ENCODE assay signal across 9 cellular contexts in genomic region chr18:48902856-48903601, GRCh38. TPM values are rescaled to one million over a fixed set of nuclear protein-coding genes. Genes with fewer than 3 reads are reported as not detected.
A peak's percentile ranks its signal among the peaks of the same experiment; 100 is the strongest.
DNase-seq lines count a peak whose midpoint lies in the region; ATAC-seq and TF ChIP-seq lines count a peak whose summit lies in the region.
"Had no signal": no experiment of that assay in that cellular context is flagged by ENCODE, and none has a peak within 500 bp of the region (broad histone marks: within the 10 kb centered on the region; RNA-seq: fewer than 3 reads in every experiment).

No MANE protein-coding gene starts in this region.

- ATAC-seq in upper lobe of left lung (ENCODE audit: low FRiP score in 2 of 2): peak; percentile 47 to 73
- ATAC-seq in HG03432 (IDR thresholded peaks at IDR 0.05; ENCODE audit: unreplicated experiment): no peak

- H3K4me1 ChIP-seq in adipocyte (ENCODE audit: control insufficient read depth, insufficient read depth, low read length) (peaks cover 25% of the 10 kb centered on the region), upper lobe of left lung (peaks cover 17 to 21% (median 19%) of the 10 kb centered on the region in 4 donors)

- no peak for TF ChIP-seq EP300 in upper lobe of left lung (IDR thresholded peaks at IDR 0.05)

- TF ChIP-seq CTCF in fibroblast of pulmonary artery (IDR thresholded peaks at IDR 0.05; ENCODE audit: low read length, missing control alignments) (no peak), upper lobe of left lung (IDR thresholded peaks at IDR 0.05) (no peak)

- H3K36me3 ChIP-seq in adipocyte (ENCODE audit: control insufficient read depth, insufficient read depth, low read length, severe bottlenecking) (no peaks in the 10 kb centered on the region), upper lobe of left lung (no peaks in the 10 kb centered on the region)

- peak; percentile 40 for DNase-seq in adipocyte (ENCODE audit: low read depth)
- peak; percentile 76 for DNase-seq in fibroblast of pulmonary artery (ENCODE audit: low read depth)
- DNase-seq in myocyte (ENCODE audit: low read depth): peak; percentile 41
- peak in 1 of 2 donors; percentile 48 for DNase-seq in upper lobe of left lung
- no peak for DNase-seq in RKO (ENCODE audit: low spot score)
- DNase-seq in SIG-M5 (lab: John Stamatoyannopoulos, UW): no peak
- DNase-seq: NCI-H146 had no signal

- peak overlapping the region; percentile 75 for H3K9ac ChIP-seq in adipocyte (ENCODE audit: low read length)

- H3K9me3 ChIP-seq in adipocyte (ENCODE audit: control insufficient read depth, low read length) (peaks cover 23% of the 10 kb centered on the region), upper lobe of left lung (peaks cover 0 to 4% (median 2%) of the 10 kb centered on the region in 4 donors)

- TF ChIP-seq POLR2A in upper lobe of left lung (IDR thresholded peaks at IDR 0.05): peak in 1 of 4 donors; percentile 11

- 86 to 100% methylated on average over 1 to 8 of the region's 8 CpGs for WGBS in upper lobe of left lung, 2 donors

- H3K27me3 ChIP-seq in adipocyte (replicated peaks; ENCODE audit: control insufficient read depth, insufficient read depth, low read length): no peaks in the 10 kb centered on the region
- H3K27me3 ChIP-seq in upper lobe of left lung: no peaks in the 10 kb centered on the region

- peak overlapping the region; percentile 65 to 82 (median 80) for H3K27ac ChIP-seq in upper lobe of left lung
- H3K27ac ChIP-seq: SK-N-MC had no signal

- H3K4me3 ChIP-seq in adipocyte (ENCODE audit: low read length): no peak overlapping the region
- no peak overlapping the region for H3K4me3 ChIP-seq in fibroblast of pulmonary artery (replicated peaks; ENCODE audit: low read depth, low read length)
- H3K4me3 ChIP-seq in upper lobe of left lung: no peak overlapping the region
- H3K4me3 ChIP-seq: SK-N-MC had no signal

RNA-seq across cellular contexts. Expression of gene SMAD7, which starts 47.7 kb away (rescaled TPM):
- total RNA-seq in myocyte: 2.7 and 3.0 TPM in 2 replicates
- 24.2 TPM for polyA plus RNA-seq in myocyte (2012)
- 10 to 100 TPM; 39.6 to 89.0 (median 61.5) TPM for total RNA-seq in upper lobe of left lung

Comparison
In these comparisons a context has a peak if more than half of its experiments do, and no peak if none do; other contexts are left out.
1. DNase-seq: peak in adipocyte (single experiment), fibroblast of pulmonary artery (single experiment) and myocyte (single experiment); none in RKO (single experiment) and SIG-M5 (single experiment).
2. RNA of gene SMAD7, which starts 47.7 kb away (total RNA-seq): 39.6 to 89.0 TPM in upper lobe of left lung; 2.7 to 3.0 TPM in myocyte; every median in the first group is over 10 times any median in the second.